Comparison of ENCODE assay signal across 34 cellular contexts in the genomic region with DNA sequence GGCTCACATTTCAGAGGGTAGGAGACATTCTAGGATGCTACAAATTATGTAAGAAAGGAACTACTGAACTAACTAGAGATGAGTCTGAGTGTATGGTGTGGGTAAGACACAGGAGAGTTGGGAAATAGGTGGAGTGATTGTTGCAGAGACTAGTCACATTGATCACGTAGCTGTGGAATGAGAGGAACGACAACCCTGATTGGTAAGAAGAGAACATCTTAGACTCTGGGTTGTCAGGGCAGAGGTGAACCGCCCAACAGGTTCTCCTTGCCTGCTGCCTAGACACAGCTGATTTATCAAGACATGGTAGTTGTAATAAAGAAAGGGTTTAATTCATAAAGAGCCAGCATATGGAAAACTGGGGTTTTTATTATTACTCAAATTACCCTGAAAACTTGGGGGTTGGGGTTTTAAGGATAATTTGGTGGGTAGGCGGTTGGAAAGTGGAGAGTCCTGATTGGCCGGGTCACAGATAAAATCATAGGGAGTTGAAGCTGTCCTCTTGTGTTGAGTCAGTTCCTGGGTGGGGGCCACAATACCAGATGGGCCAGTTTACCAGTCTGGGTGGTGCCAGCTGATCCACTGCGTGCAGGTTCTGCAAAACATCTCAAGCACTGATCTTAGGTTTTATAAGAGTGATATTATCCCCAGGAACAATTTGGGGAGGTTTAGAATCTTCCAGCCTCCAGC. TPM values are rescaled to one million over a fixed set of nuclear protein-coding genes. Genes with fewer than 3 reads are reported as not detected.
DNase-seq lines count a peak whose midpoint lies in the region; ATAC-seq, FAIRE-seq and TF ChIP-seq lines count a peak whose summit lies in the region.
"Had no signal": no experiment of that assay in that cellular context is flagged by ENCODE, and none has a peak within 500 bp of the region (broad histone marks: within the 10 kb centered on the region; RNA-seq: fewer than 3 reads in every experiment).

No MANE protein-coding gene starts in this region.

- peak overlapping the region; percentile 59 for H3K27ac Mint-ChIP-seq in Calu3 (ENCODE audit: unreplicated experiment)
- H3K27ac Mint-ChIP-seq in stimulated activated memory B cell treated with anti-CD40 and anti-IgM and Interleukin-4, amounts not matched to agents 10 μg/mL and 1 μg/mL and 100 μg/mL, for 72 hours: no peak overlapping the region
- H3K27ac Mint-ChIP-seq: activated naive CD8-positive, alpha-beta T cell; neural progenitor cell had no signal

- H2AK5ac ChIP-seq in trophoblast cell (ENCODE audit: low read length): no peak overlapping the region

- H3K36me3 ChIP-seq in bronchial epithelial cell (ENCODE audit: control insufficient read depth, insufficient read depth, low read length) (no peaks in the 10 kb centered on the region), trophoblast cell (ENCODE audit: control insufficient read depth in 1 of 2, insufficient read depth in 2 of 2, low read length in 2 of 2) (no peaks in the 10 kb centered on the region), thyroid gland (no peaks in the 10 kb centered on the region)
- H3K36me3 ChIP-seq: BE2C, HAP-1, left ventricle myocardium inferior, neural progenitor cell, tibial artery had no signal

- H3K23ac ChIP-seq in trophoblast cell (ENCODE audit: low read length): no peak overlapping the region

- no peak overlapping the region for H4K12ac ChIP-seq in trophoblast cell (ENCODE audit: low read depth, low read length)

- ATAC-seq in HG03342 (IDR thresholded peaks at IDR 0.05; ENCODE audit: unreplicated experiment): no peak
- no peak for ATAC-seq in stimulated activated memory B cell treated with anti-CD40 and anti-IgM and Interleukin-4, amounts not matched to agents 10 μg/mL and 1 μg/mL and 100 μg/mL, for 72 hours
- ATAC-seq: Right ventricle myocardium inferior; stimulated activated naive CD8-positive, alpha-beta T cell treated with anti-CD3 and anti-CD28 coated beads, Interleukin-15, amount 100 ng/mL, for 72 hours had no signal

- H3K4me1 ChIP-seq in trophoblast cell (ENCODE audit: control insufficient read depth in 1 of 2, insufficient read depth in 2 of 2, low read length in 2 of 2) (no peaks in the 10 kb centered on the region), thyroid gland (peaks cover 0 to 6% of the 10 kb centered on the region in 2 donors)
- H3K4me1 ChIP-seq: HAP-1, neural progenitor cell, parathyroid adenoma had no signal

- TF ChIP-seq CTCF in Calu3 (IDR thresholded peaks at IDR 0.05; ENCODE audit: unreplicated experiment) (no peak), bronchial epithelial cell (IDR thresholded peaks at IDR 0.05; ENCODE audit: insufficient read depth, low read length, severe bottlenecking) (no peak), thyroid gland (IDR thresholded peaks at IDR 0.05) (no peak)

- no peak overlapping the region for H2BK5ac ChIP-seq in trophoblast cell (ENCODE audit: low read depth, low read length, poor library complexity)

- no peak overlapping the region for H4K91ac ChIP-seq in trophoblast cell (ENCODE audit: low read depth, low read length)

- H3K27me3 ChIP-seq in bronchial epithelial cell (ENCODE audit: control insufficient read depth, insufficient read depth, low read length) (peaks cover 2% of the 10 kb centered on the region), trophoblast cell (ENCODE audit: insufficient read depth, low read length) (no peaks in the 10 kb centered on the region), thyroid gland (no peaks in the 10 kb centered on the region)
- H3K27me3 ChIP-seq: BE2C, neural progenitor cell, tibial artery had no signal

- no peak overlapping the region for H3K14ac ChIP-seq in trophoblast cell (ENCODE audit: low read length)

- no peak overlapping the region for H3K9ac ChIP-seq in trophoblast cell (ENCODE audit: low read length)
- H3K9ac ChIP-seq: neural progenitor cell, parathyroid adenoma had no signal

- H3K27me3 Mint-ChIP-seq in Calu3 (ENCODE audit: unreplicated experiment): peaks cover 25% of the 10 kb centered on the region
- peaks cover 27% of the 10 kb centered on the region for H3K27me3 Mint-ChIP-seq in stimulated activated memory B cell treated with anti-CD40 and anti-IgM and Interleukin-4, amounts not matched to agents 10 μg/mL and 1 μg/mL and 100 μg/mL, for 72 hours
- H3K27me3 Mint-ChIP-seq: activated naive CD8-positive, alpha-beta T cell had no signal

- BruUV-seq in Calu3 (replicated peaks; lab: Mats Ljungman, UMichigan): no TSS peak

- no peak overlapping the region for H2BK12ac ChIP-seq in trophoblast cell (ENCODE audit: low read length)

- TF ChIP-seq POLR2A in thyroid gland (IDR thresholded peaks at IDR 0.05): no peak

- H3K4me3 ChIP-seq in bronchial epithelial cell (ENCODE audit: low read depth, low read length) (no peak overlapping the region), trophoblast cell (ENCODE audit: low read depth, low read length) (no peak overlapping the region), thyroid gland (replicated peaks in 1 of 3) (no peak overlapping the region)
- H3K4me3 ChIP-seq: HAP-1, left ventricle myocardium inferior, neural progenitor cell, tibial artery had no signal

- no peak overlapping the region for H3K4ac ChIP-seq in trophoblast cell (ENCODE audit: low read depth, low read length)

- no peak for FAIRE-seq in bronchial epithelial cell (lab: Jason Lieb, UNC)
- FAIRE-seq: GM12892, islet of Langerhans, small intestine had no signal

- no peak overlapping the region for H4K8ac ChIP-seq in trophoblast cell (ENCODE audit: low read depth, low read length)

- H3K18ac ChIP-seq in trophoblast cell (ENCODE audit: low read length): no peak overlapping the region

- peak overlapping the region; percentile 29 for H3K4me3 Mint-ChIP-seq in Calu3 (ENCODE audit: low read depth, unreplicated experiment)
- no peak overlapping the region for H3K4me3 Mint-ChIP-seq in stimulated activated memory B cell treated with anti-CD40 and anti-IgM and Interleukin-4, amounts not matched to agents 10 μg/mL and 1 μg/mL and 100 μg/mL, for 72 hours
- H3K4me3 Mint-ChIP-seq: activated naive CD8-positive, alpha-beta T cell; CD8-positive, alpha-beta memory T cell; neural progenitor cell; stimulated activated naive CD8-positive, alpha-beta T cell treated with anti-CD3 and anti-CD28 coated beads, Interleukin-15, amount 100 ng/mL, for 72 hours had no signal

- H3K36me3 Mint-ChIP-seq in Calu3 (ENCODE audit: insufficient read depth, unreplicated experiment): peaks cover 6% of the 10 kb centered on the region
- peaks cover 7% of the 10 kb centered on the region for H3K36me3 Mint-ChIP-seq in stimulated activated memory B cell treated with anti-CD40 and anti-IgM and Interleukin-4, amounts not matched to agents 10 μg/mL and 1 μg/mL and 100 μg/mL, for 72 hours
- H3K36me3 Mint-ChIP-seq: neural progenitor cell had no signal

- DNase-seq in Calu3 (peak; percentile 30), HPDE6-E6E7 (ENCODE audit: extremely low spot score) (peak; percentile 2), bronchial epithelial cell (ENCODE audit: low read depth) (peak; percentile 47), trophoblast cell (peak; percentile 82 to 94), medulla oblongata (ENCODE audit: extremely low spot score) (no peak), thyroid gland (no peak)
- DNase-seq: activated CD4-positive, CD25-positive, alpha-beta regulatory T cell treated with anti-CD3 and anti-CD28 coated beads, Interleukin-2, amount 50 U/mL, for 72 hours; activated CD8-positive, alpha-beta memory T cell treated with anti-CD3 and anti-CD28 coated beads for 24 hours; activated effector memory CD4-positive, alpha-beta T cell treated with anti-CD3 and anti-CD28 coated beads, Interleukin-2, amount 50 U/mL, for 16 hours; activated T-cell treated with anti-CD3 and anti-CD28 coated beads, Interleukin-2, amount 50 U/mL, for 1 hour; BE2C; CD8-positive, alpha-beta memory T cell; foreskin fibroblast; IMR-90; left ventricle myocardium inferior; NCI-H1436 treated with DMSO at 0.1 percent for 48 hours; NCI-H446 treated with DMSO at 0.1 percent for 48 hours; small intestine; stimulated activated CD4-positive, alpha-beta T cell treated with anti-CD3 and anti-CD28 coated beads, Interleukin-1b, Interleukin-23, amount 100 ng/mL, for 48 hours; stimulated activated naive CD8-positive, alpha-beta T cell treated with anti-CD3 and anti-CD28 coated beads, Interleukin-15, amount 100 ng/mL, for 72 hours; tibial artery had no signal

- no peak overlapping the region for H2AFZ ChIP-seq in trophoblast cell (ENCODE audit: insufficient read depth, low read length, poor library complexity)
- H2AFZ ChIP-seq: neural progenitor cell, parathyroid adenoma had no signal

- intact Hi-C loops in Calu3 (cut with micrococcal nuclease; ENCODE audit: unreplicated experiment) (no loop called here), thyroid gland (cut with DNase I) (no loop called here)

- no peak overlapping the region for H3K4me2 ChIP-seq in trophoblast cell (ENCODE audit: low read length)
- H3K4me2 ChIP-seq: neural progenitor cell had no signal

- no peak overlapping the region for H2BK120ac ChIP-seq in trophoblast cell (ENCODE audit: insufficient read depth, low read length, poor library complexity)

- H3K9me3 ChIP-seq in trophoblast cell (ENCODE audit: insufficient read depth, low read depth, low read length) (peaks cover 1% of the 10 kb centered on the region), thyroid gland (no peaks in the 10 kb centered on the region)
- H3K9me3 ChIP-seq: BE2C, HAP-1, left ventricle myocardium inferior, tibial artery had no signal

- H3K4me1 Mint-ChIP-seq in Calu3 (ENCODE audit: low read depth, unreplicated experiment): peaks cover 17% of the 10 kb centered on the region
- H3K4me1 Mint-ChIP-seq in stimulated activated memory B cell treated with anti-CD40 and anti-IgM and Interleukin-4, amounts not matched to agents 10 μg/mL and 1 μg/mL and 100 μg/mL, for 72 hours: no peaks in the 10 kb centered on the region
- H3K4me1 Mint-ChIP-seq: neural progenitor cell had no signal

- no peaks in the 10 kb centered on the region for H3K79me1 ChIP-seq in trophoblast cell (ENCODE audit: low read length)

- H3K27ac ChIP-seq in trophoblast cell (ENCODE audit: low read depth, low read length) (peak overlapping the region; percentile 16), thyroid gland (no peak overlapping the region)
- H3K27ac ChIP-seq: left ventricle myocardium inferior, neural progenitor cell, parathyroid adenoma, tibial artery had no signal

- H3K79me2 ChIP-seq in trophoblast cell (ENCODE audit: control insufficient read depth, insufficient read depth, low read length, poor library complexity): no peaks in the 10 kb centered on the region
- H3K79me2 ChIP-seq: parathyroid adenoma had no signal

- no CpG with 5 or more reads among the region's 6 CpGs for WGBS in trophoblast cell (ENCODE audit: extremely low coverage, insufficient coverage, insufficient read length)
- 89 to 90% methylated on average over 6 of the region's 6 CpGs for WGBS in thyroid gland, 2 donors

- CTCF ChIA-PET in Calu3 (lab: Charles Lee): interaction anchor here (0.7 kb wide), 1 partner anchor 78 kb away, joined by 3 read pairs; the partner anchor contains the start of gene GASK1A

- H3K9me3 Mint-ChIP-seq in Calu3 (ENCODE audit: low read depth, unreplicated experiment): peaks cover 5% of the 10 kb centered on the region
- peaks cover 8% of the 10 kb centered on the region for H3K9me3 Mint-ChIP-seq in stimulated activated memory B cell treated with anti-CD40 and anti-IgM and Interleukin-4, amounts not matched to agents 10 μg/mL and 1 μg/mL and 100 μg/mL, for 72 hours

RNA-seq across cellular contexts. Expression of gene ZNF662, which starts 5.1 kb away (rescaled TPM):
- total RNA-seq in Calu3 (2022) (1.1 and 1.2 TPM in 2 replicates), bronchial epithelial cell (1.0 and 1.3 TPM in 2 replicates), thyroid gland (10 to 100 TPM in 2 of 4 donors, 1 to 10 TPM in 2; 8.5 to 14.2 (median 9.8) TPM)
- 1.9 and 2.2 TPM in 2 replicates for polyA plus RNA-seq in trophoblast cell (2013)
- total RNA-seq: OCI-LY7 had no signal
- polyA plus RNA-seq: CD8-positive, alpha-beta memory T cell had no signal

RNA-seq across cellular contexts. Expression of gene CYP8B1, which starts 25.2 kb away (rescaled TPM):
- total RNA-seq in Calu3 (2022) (not detected in 2 replicates), bronchial epithelial cell (not detected in 2 replicates), thyroid gland (not detected)
- polyA plus RNA-seq in trophoblast cell (2013): not detected in 2 replicates
- total RNA-seq: CD8-positive, alpha-beta memory T cell; epithelial cell of proximal tubule; IMR-90; left ventricle myocardium inferior; myocyte; OCI-LY7; Right ventricle myocardium inferior; T-helper 2 cell treated with Interferon-gamma antibody and Interleukin-4, amounts not matched to agents 100 ng/mL and 5 ng/mL, for 36 hours had no signal
- polyA plus RNA-seq: CD8-positive, alpha-beta memory T cell; IMR-90 had no signal

Comparison
In these comparisons a context has a peak if more than half of its experiments do, and no peak if none do; other contexts are left out.
1. DNase-seq: peak in Calu3 (single experiment), HPDE6-E6E7 (single experiment), bronchial epithelial cell (single experiment) and trophoblast cell (2 of 2); none in medulla oblongata (single experiment) and thyroid gland (0 of 2).